ENCODE assay signal across 8 cellular contexts in the genomic region with DNA sequence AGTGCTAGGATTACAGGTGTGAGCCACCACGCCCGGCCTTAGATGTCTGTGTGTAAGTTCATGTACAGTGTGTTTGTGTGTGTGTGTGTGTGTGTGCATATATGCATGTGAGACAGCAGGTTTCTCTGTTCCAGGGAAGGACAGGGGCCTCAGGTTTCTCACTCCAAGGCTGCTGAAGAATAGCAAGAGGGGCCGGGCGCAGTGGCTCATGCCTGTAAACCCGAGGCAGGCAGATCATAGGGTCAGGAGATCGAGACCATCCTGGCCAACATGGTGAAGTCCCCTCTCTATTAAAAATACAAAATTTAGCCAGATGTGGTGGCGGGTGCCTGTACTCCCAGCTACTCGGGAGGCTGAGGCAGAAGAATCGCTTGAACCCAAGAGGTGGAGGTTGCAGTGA.
"Had no signal": no experiment of that assay in that cellular context is flagged by ENCODE, and none has a peak within 500 bp of the region (broad histone marks: within the 10 kb centered on the region; RNA-seq: fewer than 3 reads in every experiment).

No MANE protein-coding gene starts in this region.

- H3K9ac ChIP-seq: KMS-11 had no signal

- H3K4me3 Mint-ChIP-seq: GM23338, HFFc6 had no signal

- H3K4me3 ChIP-seq: GM23338, HAP-1 had no signal

- H3K27ac ChIP-seq: HL-60, KMS-11 had no signal

- H3K4me2 ChIP-seq: GM23338, KMS-11 had no signal

- H3K9me3 ChIP-seq: HAP-1 had no signal

- H2AFZ ChIP-seq: GM23338 had no signal

- DNase-seq: HFFc6, KBM-7 had no signal

- H3K36me3 ChIP-seq: HAP-1 had no signal

- H3K9me3 Mint-ChIP-seq: GM23338, HFFc6, IgD-negative memory B cell had no signal

- ATAC-seq: GM23338, HepG2 had no signal

- H3K27ac Mint-ChIP-seq: GM23338, HFFc6 had no signal
